Comparison of ENCODE assay signal across 1 cellular context in genomic region chr20:25247100-25247665, GRCh38.
TF ChIP-seq lines count a peak whose summit lies in the region.

No MANE protein-coding gene starts in this region.

TF ChIP-seq in HepG2, 621 proteins besides CTCF, POLR2A, EP300 and RAD21 (continued from another document and continues in another):
- TF ChIP-seq, protein P1, sequence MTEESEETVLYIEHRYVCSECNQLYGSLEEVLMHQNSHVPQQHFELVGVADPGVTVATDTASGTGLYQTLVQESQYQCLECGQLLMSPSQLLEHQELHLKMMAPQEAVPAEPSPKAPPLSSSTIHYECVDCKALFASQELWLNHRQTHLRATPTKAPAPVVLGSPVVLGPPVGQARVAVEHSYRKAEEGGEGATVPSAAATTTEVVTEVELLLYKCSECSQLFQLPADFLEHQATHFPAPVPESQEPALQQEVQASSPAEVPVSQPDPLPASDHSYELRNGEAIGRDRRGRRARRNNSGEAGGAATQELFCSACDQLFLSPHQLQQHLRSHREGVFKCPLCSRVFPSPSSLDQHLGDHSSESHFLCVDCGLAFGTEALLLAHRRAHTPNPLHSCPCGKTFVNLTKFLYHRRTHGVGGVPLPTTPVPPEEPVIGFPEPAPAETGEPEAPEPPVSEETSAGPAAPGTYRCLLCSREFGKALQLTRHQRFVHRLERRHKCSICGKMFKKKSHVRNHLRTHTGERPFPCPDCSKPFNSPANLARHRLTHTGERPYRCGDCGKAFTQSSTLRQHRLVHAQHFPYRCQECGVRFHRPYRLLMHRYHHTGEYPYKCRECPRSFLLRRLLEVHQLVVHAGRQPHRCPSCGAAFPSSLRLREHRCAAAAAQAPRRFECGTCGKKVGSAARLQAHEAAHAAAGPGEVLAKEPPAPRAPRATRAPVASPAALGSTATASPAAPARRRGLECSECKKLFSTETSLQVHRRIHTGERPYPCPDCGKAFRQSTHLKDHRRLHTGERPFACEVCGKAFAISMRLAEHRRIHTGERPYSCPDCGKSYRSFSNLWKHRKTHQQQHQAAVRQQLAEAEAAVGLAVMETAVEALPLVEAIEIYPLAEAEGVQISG (CRISPR knock-in tag; IDR thresholded peaks at IDR 0.05): no peak; the same call in none of the 2 replicates
- peak; percentile 92 for TF ChIP-seq ZMYM3 (CRISPR knock-in tag; IDR thresholded peaks at IDR 0.05)
- TF ChIP-seq, protein P2, sequence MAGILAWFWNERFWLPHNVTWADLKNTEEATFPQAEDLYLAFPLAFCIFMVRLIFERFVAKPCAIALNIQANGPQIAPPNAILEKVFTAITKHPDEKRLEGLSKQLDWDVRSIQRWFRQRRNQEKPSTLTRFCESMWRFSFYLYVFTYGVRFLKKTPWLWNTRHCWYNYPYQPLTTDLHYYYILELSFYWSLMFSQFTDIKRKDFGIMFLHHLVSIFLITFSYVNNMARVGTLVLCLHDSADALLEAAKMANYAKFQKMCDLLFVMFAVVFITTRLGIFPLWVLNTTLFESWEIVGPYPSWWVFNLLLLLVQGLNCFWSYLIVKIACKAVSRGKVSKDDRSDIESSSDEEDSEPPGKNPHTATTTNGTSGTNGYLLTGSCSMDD (CRISPR knock-in tag; IDR thresholded peaks at IDR 0.05): no peak
- TF ChIP-seq JUND (CRISPR knock-in tag; IDR thresholded peaks at IDR 0.05): no peak; the same call in 1 of the 2 replicates
- no peak for TF ChIP-seq ZNF276 (CRISPR knock-in tag; IDR thresholded peaks at IDR 0.05; ENCODE audit: low read depth)
- TF ChIP-seq, protein P3, sequence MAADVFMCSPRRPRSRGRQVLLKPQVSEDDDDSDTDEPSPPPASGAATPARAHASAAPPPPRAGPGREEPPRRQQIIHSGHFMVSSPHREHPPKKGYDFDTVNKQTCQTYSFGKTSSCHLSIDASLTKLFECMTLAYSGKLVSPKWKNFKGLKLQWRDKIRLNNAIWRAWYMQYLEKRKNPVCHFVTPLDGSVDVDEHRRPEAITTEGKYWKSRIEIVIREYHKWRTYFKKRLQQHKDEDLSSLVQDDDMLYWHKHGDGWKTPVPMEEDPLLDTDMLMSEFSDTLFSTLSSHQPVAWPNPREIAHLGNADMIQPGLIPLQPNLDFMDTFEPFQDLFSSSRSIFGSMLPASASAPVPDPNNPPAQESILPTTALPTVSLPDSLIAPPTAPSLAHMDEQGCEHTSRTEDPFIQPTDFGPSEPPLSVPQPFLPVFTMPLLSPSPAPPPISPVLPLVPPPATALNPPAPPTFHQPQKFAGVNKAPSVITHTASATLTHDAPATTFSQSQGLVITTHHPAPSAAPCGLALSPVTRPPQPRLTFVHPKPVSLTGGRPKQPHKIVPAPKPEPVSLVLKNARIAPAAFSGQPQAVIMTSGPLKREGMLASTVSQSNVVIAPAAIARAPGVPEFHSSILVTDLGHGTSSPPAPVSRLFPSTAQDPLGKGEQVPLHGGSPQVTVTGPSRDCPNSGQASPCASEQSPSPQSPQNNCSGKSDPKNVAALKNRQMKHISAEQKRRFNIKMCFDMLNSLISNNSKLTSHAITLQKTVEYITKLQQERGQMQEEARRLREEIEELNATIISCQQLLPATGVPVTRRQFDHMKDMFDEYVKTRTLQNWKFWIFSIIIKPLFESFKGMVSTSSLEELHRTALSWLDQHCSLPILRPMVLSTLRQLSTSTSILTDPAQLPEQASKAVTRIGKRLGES (CRISPR knock-in tag; IDR thresholded peaks at IDR 0.05; ENCODE audit: borderline replicate concordance): no peak
- TF ChIP-seq ZNF232 (CRISPR knock-in tag; IDR thresholded peaks at IDR 0.05; ENCODE audit: borderline replicate concordance): peak; percentile 70; the same call in 1 of the 2 replicates
- TF ChIP-seq ZNF605 (CRISPR knock-in tag; IDR thresholded peaks at IDR 0.05): peak; percentile 88
- peak; percentile 52; the same call in 1 of the 2 replicates for TF ChIP-seq ZNF367 (CRISPR knock-in tag; IDR thresholded peaks at IDR 0.05; ENCODE audit: borderline replicate concordance)
- no peak; the same call in 1 of the 2 replicates for TF ChIP-seq ZNF629 (CRISPR knock-in tag; conservative IDR thresholded peaks at IDR 0.05)
- TF ChIP-seq GTF3A (CRISPR knock-in tag; conservative IDR thresholded peaks at IDR 0.05): no peak; the same call in none of the 2 replicates
- TF ChIP-seq YEATS4 (CRISPR knock-in tag; IDR thresholded peaks at IDR 0.05; ENCODE audit: borderline replicate concordance): 0 out of 2 replicates have a peak, but pooled peaks have one; percentile 59
- TF ChIP-seq ZNF547 (CRISPR knock-in tag; IDR thresholded peaks at IDR 0.05): no peak
- TF ChIP-seq ZNF788 (CRISPR knock-in tag; IDR thresholded peaks at IDR 0.05; ENCODE audit: borderline replicate concordance): peak; percentile 52
- no peak for TF ChIP-seq IRX3 (CRISPR knock-in tag; IDR thresholded peaks at IDR 0.05; ENCODE audit: borderline replicate concordance, low read depth)
- no peak for TF ChIP-seq RAD51 (IDR thresholded peaks at IDR 0.05; ENCODE audit: borderline replicate concordance)
- no peak; the same call in 1 of the 2 replicates for TF ChIP-seq ZFY (CRISPR knock-in tag; IDR thresholded peaks at IDR 0.05)
- TF ChIP-seq HMGXB4 (CRISPR knock-in tag; IDR thresholded peaks at IDR 0.05; ENCODE audit: borderline replicate concordance in 1 of 2, low read depth in 1 of 2): peak; percentile 95 to 97
- TF ChIP-seq ZNF598 (CRISPR knock-in tag; IDR thresholded peaks at IDR 0.05; ENCODE audit: borderline replicate concordance): peak; percentile 97
- TF ChIP-seq DR1 (CRISPR knock-in tag; IDR thresholded peaks at IDR 0.05): no peak; the same call in 1 of the 2 replicates
- no peak for TF ChIP-seq ATF7 (IDR thresholded peaks at IDR 0.05)
- TF ChIP-seq ATF7 (CRISPR knock-in tag; IDR thresholded peaks at IDR 0.05): no peak; the same call in 1 of the 2 replicates
- 0 out of 2 replicates have a peak, but pooled peaks have one; percentile 82 for TF ChIP-seq ZNF138 (CRISPR knock-in tag; IDR thresholded peaks at IDR 0.05; ENCODE audit: low read depth)
- TF ChIP-seq ZSCAN21 (CRISPR knock-in tag; IDR thresholded peaks at IDR 0.05; ENCODE audit: borderline replicate concordance): peak; percentile 88; the same call in 1 of the 2 replicates
- TF ChIP-seq, protein P4, sequence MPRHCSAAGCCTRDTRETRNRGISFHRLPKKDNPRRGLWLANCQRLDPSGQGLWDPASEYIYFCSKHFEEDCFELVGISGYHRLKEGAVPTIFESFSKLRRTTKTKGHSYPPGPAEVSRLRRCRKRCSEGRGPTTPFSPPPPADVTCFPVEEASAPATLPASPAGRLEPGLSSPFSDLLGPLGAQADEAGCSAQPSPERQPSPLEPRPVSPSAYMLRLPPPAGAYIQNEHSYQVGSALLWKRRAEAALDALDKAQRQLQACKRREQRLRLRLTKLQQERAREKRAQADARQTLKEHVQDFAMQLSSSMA (CRISPR knock-in tag; IDR thresholded peaks at IDR 0.05): 0 out of 2 replicates have a peak, but pooled peaks have one; percentile 60
- TF ChIP-seq, protein P5, sequence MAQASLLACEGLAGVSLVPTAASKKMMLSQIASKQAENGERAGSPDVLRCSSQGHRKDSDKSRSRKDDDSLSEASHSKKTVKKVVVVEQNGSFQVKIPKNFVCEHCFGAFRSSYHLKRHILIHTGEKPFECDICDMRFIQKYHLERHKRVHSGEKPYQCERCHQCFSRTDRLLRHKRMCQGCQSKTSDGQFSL (CRISPR knock-in tag; IDR thresholded peaks at IDR 0.05): peak; percentile 20; the same call in 1 of the 2 replicates
- TF ChIP-seq MBD4 (IDR thresholded peaks at IDR 0.05; ENCODE audit: borderline replicate concordance, low read length): no peak
- TF ChIP-seq ARID5B (CRISPR knock-in tag; IDR thresholded peaks at IDR 0.05): peak; percentile 42; the same call in 1 of the 2 replicates
- no peak for TF ChIP-seq ZC3H13 (CRISPR knock-in tag; IDR thresholded peaks at IDR 0.05)
- no peak for TF ChIP-seq THAP8 (CRISPR knock-in tag; IDR thresholded peaks at IDR 0.05; ENCODE audit: borderline replicate concordance)
- no peak for TF ChIP-seq ARID3A (IDR thresholded peaks at IDR 0.05; ENCODE audit: low read depth, low read length)
- TF ChIP-seq PPARG (CRISPR knock-in tag; conservative IDR thresholded peaks at IDR 0.05): peak; percentile 43; the same call in 1 of the 2 replicates
- TF ChIP-seq ZNF878 (CRISPR knock-in tag; IDR thresholded peaks at IDR 0.05): no peak
- 0 out of 2 replicates have a peak, but pooled peaks have one; percentile 1 for TF ChIP-seq ZNF780A (CRISPR knock-in tag; IDR thresholded peaks at IDR 0.05)
- peak; percentile 16; the same call in 1 of the 2 replicates for TF ChIP-seq ZFP82 (CRISPR knock-in tag; IDR thresholded peaks at IDR 0.05; ENCODE audit: borderline replicate concordance)
- no peak for TF ChIP-seq ZSCAN31 (CRISPR knock-in tag; IDR thresholded peaks at IDR 0.05; ENCODE audit: low read depth)
- TF ChIP-seq, protein P6, sequence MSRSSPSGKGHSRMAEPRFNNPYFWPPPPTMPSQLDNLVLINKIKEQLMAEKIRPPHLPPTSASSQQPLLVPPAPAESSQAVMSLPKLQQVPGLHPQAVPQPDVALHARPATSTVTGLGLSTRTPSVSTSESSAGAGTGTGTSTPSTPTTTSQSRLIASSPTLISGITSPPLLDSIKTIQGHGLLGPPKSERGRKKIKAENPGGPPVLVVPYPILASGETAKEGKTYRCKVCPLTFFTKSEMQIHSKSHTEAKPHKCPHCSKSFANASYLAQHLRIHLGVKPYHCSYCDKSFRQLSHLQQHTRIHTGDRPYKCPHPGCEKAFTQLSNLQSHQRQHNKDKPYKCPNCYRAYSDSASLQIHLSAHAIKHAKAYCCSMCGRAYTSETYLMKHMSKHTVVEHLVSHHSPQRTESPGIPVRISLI (CRISPR knock-in tag; IDR thresholded peaks at IDR 0.05; ENCODE audit: borderline replicate concordance): 0 out of 2 replicates have a peak, but pooled peaks have one; percentile 31
- no peak for TF ChIP-seq SMARCE1 (IDR thresholded peaks at IDR 0.05; ENCODE audit: borderline replicate concordance)
- TF ChIP-seq HOXA3 (CRISPR knock-in tag; IDR thresholded peaks at IDR 0.05): peak; percentile 68
- no peak for TF ChIP-seq HMG20B (CRISPR knock-in tag; conservative IDR thresholded peaks at IDR 0.05)
- 0 out of 2 replicates have a peak, but pooled peaks have one; percentile 29 for TF ChIP-seq ZBTB20 (CRISPR knock-in tag; IDR thresholded peaks at IDR 0.05; ENCODE audit: borderline replicate concordance, low read depth)
- TF ChIP-seq ZNF143 (CRISPR knock-in tag; IDR thresholded peaks at IDR 0.05): no peak
